8 cellular contexts compared by ENCODE assay signal in the genomic region with DNA sequence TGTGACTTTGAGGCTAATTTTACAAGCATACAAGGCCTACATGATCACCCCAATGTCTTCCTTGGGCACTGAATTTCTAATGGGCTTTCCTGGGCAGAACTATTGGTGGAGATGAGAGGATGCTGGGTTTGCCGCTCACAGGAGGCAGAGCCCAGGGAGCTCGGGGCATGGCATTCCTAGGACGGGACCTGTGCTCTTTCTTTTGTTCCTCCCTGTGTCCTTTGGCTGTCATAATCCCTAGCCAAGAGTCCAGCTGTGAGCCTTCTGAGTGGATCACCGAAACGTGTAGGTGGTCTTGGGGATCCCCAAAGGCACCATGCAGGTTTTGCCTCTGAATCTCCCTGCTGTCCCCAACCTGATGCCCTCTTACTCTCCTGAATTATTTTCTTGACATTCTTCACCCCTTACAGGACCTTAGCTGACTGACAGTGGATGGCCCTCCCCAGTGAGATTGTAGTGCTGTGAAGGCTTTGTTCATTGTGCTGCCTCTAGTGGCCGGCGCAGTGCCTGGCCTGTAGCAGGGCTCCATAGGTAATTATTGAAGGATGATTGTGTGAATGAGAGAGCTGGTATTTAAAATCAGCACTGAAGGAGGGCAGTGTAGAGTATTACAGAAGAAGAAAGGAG.
A peak's percentile ranks its signal among the peaks of the same experiment; 100 is the strongest.
DNase-seq lines count a peak whose midpoint lies in the region; ATAC-seq and TF ChIP-seq lines count a peak whose summit lies in the region.

No MANE protein-coding gene starts in this region.

- H3K36me3 Mint-ChIP-seq in activated T-cell treated with anti-CD3 and anti-CD28 coated beads, Interleukin-2, amount 50 U/mL, for 72 hours (ENCODE audit: insufficient read depth in 2 of 2): peaks cover 4 to 5% of the 10 kb centered on the region in 2 donors
- H3K36me3 Mint-ChIP-seq in stimulated activated memory B cell treated with anti-CD40 and anti-IgM and Interleukin-4, amounts not matched to agents 10 μg/mL and 1 μg/mL and 100 μg/mL, for 72 hours: peaks cover 25% of the 10 kb centered on the region

- no peaks in the 10 kb centered on the region for H3K36me3 ChIP-seq in lower lobe of right lung

- H3K4me3 ChIP-seq in lower lobe of right lung: no peak overlapping the region

- no peak for TF ChIP-seq CTCF in lower lobe of right lung (IDR thresholded peaks at IDR 0.05)

- no peak overlapping the region for H3K27ac ChIP-seq in lower lobe of right lung

- H3K4me1 ChIP-seq in lower lobe of right lung: no peaks in the 10 kb centered on the region

- DNase-seq in NCI-H345 (lab: John Stamatoyannopoulos, UW): peak; percentile 11
- DNase-seq in NCI-H345 treated with DMSO at 0.1 percent for 48 hours (lab: John Stamatoyannopoulos, UW; ENCODE audit: unreplicated experiment): no peak
- peak; percentile 3 to 32 for DNase-seq in SW 1271 (lab: John Stamatoyannopoulos, UW)
- no peak for DNase-seq in lower lobe of right lung
- DNase-seq in activated T-cell treated with anti-CD3 and anti-CD28 coated beads, Interleukin-2, amount 50 U/mL, for 72 hours: no peak
- DNase-seq in NCI-H2081 treated with DMSO at 0.1 percent for 48 hours (lab: John Stamatoyannopoulos, UW): no peak

- intact Hi-C loops in lower lobe of right lung (cut with DNase I): no loop called here

- no peaks in the 10 kb centered on the region for H3K4me1 Mint-ChIP-seq in activated T-cell treated with anti-CD3 and anti-CD28 coated beads, Interleukin-2, amount 50 U/mL, for 72 hours (ENCODE audit: low read depth)
- H3K4me1 Mint-ChIP-seq in stimulated activated memory B cell treated with anti-CD40 and anti-IgM and Interleukin-4, amounts not matched to agents 10 μg/mL and 1 μg/mL and 100 μg/mL, for 72 hours: no peaks in the 10 kb centered on the region

- peaks cover 0 to 3% of the 10 kb centered on the region in 2 donors for H3K9me3 Mint-ChIP-seq in activated T-cell treated with anti-CD3 and anti-CD28 coated beads, Interleukin-2, amount 50 U/mL, for 72 hours
- H3K9me3 Mint-ChIP-seq in stimulated activated memory B cell treated with anti-CD40 and anti-IgM and Interleukin-4, amounts not matched to agents 10 μg/mL and 1 μg/mL and 100 μg/mL, for 72 hours: peaks cover 2% of the 10 kb centered on the region

- no peaks in the 10 kb centered on the region for H3K9me3 ChIP-seq in lower lobe of right lung

- H3K27me3 Mint-ChIP-seq in activated T-cell treated with anti-CD3 and anti-CD28 coated beads, Interleukin-2, amount 50 U/mL, for 72 hours (ENCODE audit: low read depth): no peaks in the 10 kb centered on the region
- H3K27me3 Mint-ChIP-seq in stimulated activated memory B cell treated with anti-CD40 and anti-IgM and Interleukin-4, amounts not matched to agents 10 μg/mL and 1 μg/mL and 100 μg/mL, for 72 hours: no peaks in the 10 kb centered on the region

- no peak overlapping the region for H3K27ac Mint-ChIP-seq in activated T-cell treated with anti-CD3 and anti-CD28 coated beads, Interleukin-2, amount 50 U/mL, for 72 hours
- H3K27ac Mint-ChIP-seq in stimulated activated memory B cell treated with anti-CD40 and anti-IgM and Interleukin-4, amounts not matched to agents 10 μg/mL and 1 μg/mL and 100 μg/mL, for 72 hours: no peak overlapping the region

- no peaks in the 10 kb centered on the region for H3K27me3 ChIP-seq in lower lobe of right lung (ENCODE audit: low read depth)

- no peak overlapping the region for H3K4me3 Mint-ChIP-seq in activated T-cell treated with anti-CD3 and anti-CD28 coated beads, Interleukin-2, amount 50 U/mL, for 72 hours
- no peak overlapping the region for H3K4me3 Mint-ChIP-seq in stimulated activated memory B cell treated with anti-CD40 and anti-IgM and Interleukin-4, amounts not matched to agents 10 μg/mL and 1 μg/mL and 100 μg/mL, for 72 hours

- ATAC-seq in HG03066 (IDR thresholded peaks at IDR 0.05; ENCODE audit: low read depth, unreplicated experiment) (peak; percentile 58), lower lobe of right lung (peak; percentile 38 to 50)
- ATAC-seq in activated T-cell treated with anti-CD3 and anti-CD28 coated beads, Interleukin-2, amount 50 U/mL, for 72 hours (replicated peaks in 1 of 2): no peak
- no peak for ATAC-seq in stimulated activated memory B cell treated with anti-CD40 and anti-IgM and Interleukin-4, amounts not matched to agents 10 μg/mL and 1 μg/mL and 100 μg/mL, for 72 hours

Comparison
In these comparisons a context has a peak if more than half of its experiments do, and no peak if none do; other contexts are left out.
1. DNase-seq: peak in NCI-H345 (single experiment) and SW 1271 (2 of 2); none in NCI-H345 treated with DMSO at 0.1 percent for 48 hours (single experiment), lower lobe of right lung (single experiment), activated T-cell treated with anti-CD3 and anti-CD28 coated beads, Interleukin-2, amount 50 U/mL, for 72 hours (0 of 2) and NCI-H2081 treated with DMSO at 0.1 percent for 48 hours (single experiment).
2. ATAC-seq: peak in HG03066 (single experiment) and lower lobe of right lung (2 of 2); none in activated T-cell treated with anti-CD3 and anti-CD28 coated beads, Interleukin-2, amount 50 U/mL, for 72 hours (0 of 2) and stimulated activated memory B cell treated with anti-CD40 and anti-IgM and Interleukin-4, amounts not matched to agents 10 μg/mL and 1 μg/mL and 100 μg/mL, for 72 hours (single experiment).